ENCODE assay signal across 36 cellular contexts in the genomic region with DNA sequence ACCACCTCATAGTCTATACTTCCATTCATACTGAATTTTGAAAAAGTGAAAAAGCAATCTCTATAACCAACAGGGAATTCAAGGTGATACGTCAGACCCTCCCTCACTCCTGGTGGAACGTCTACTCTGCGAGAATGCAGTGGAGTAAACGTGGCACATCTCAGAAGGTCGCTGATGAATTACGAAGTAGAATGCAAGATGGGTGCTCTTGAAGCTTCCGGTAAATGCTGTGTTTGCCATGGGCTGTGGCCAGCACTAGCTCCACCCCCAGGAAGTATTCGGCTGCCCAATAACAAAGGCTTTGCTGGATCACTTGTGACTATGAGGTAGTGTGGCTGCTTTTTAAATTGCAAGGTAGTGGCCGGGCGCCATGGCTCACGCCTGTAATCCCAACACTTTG.
"Had no signal": no experiment of that assay in that cellular context is flagged by ENCODE, and none has a peak within 500 bp of the region (broad histone marks: within the 10 kb centered on the region; RNA-seq: fewer than 3 reads in every experiment).

No MANE protein-coding gene starts in this region.

- H3K27me3 Mint-ChIP-seq: activated CD4-positive, alpha-beta memory T cell treated with anti-CD3 and anti-CD28 coated beads, Interleukin-2, amount 10 ng/mL, durations not matched to agents 7 days and 5 days; activated CD4-positive, alpha-beta T cell treated with anti-CD3 and anti-CD28 coated beads for 36 hours; activated CD4-positive, alpha-beta T cell treated with anti-CD3 and anti-CD28 coated beads, Interleukin-2, amount 10 ng/mL, durations not matched to agents 7 days and 5 days; activated T-cell treated with anti-CD3 and anti-CD28 coated beads, Interleukin-2, amount 50 U/mL, for 24 hours had no signal

- H3K36me3 ChIP-seq: adrenal gland, breast epithelium had no signal

- FAIRE-seq: astrocyte, TTC549 had no signal

- H3K4me1 Mint-ChIP-seq: activated naive CD8-positive, alpha-beta T cell treated with anti-CD3 and anti-CD28 coated beads for 36 hours had no signal

- H3K4me3 ChIP-seq: adrenal gland, body of pancreas, breast epithelium had no signal

- H3K36me3 Mint-ChIP-seq: activated CD8-positive, alpha-beta memory T cell treated with anti-CD3 and anti-CD28 coated beads, Interleukin-2, amount 10 ng/mL, durations not matched to agents 7 days and 5 days; activated naive CD8-positive, alpha-beta T cell treated with anti-CD3 and anti-CD28 coated beads for 36 hours had no signal

- ATAC-seq: activated CD4-positive, alpha-beta T cell treated with anti-CD3 and anti-CD28 coated beads for 36 hours; activated CD4-positive, CD25-positive, alpha-beta regulatory T cell treated with anti-CD3 and anti-CD28 coated beads, Interleukin-2, amount 50 U/mL, for 24 hours; activated CD8-positive, alpha-beta memory T cell treated with anti-CD3 and anti-CD28 coated beads, Interleukin-2, amount 10 ng/mL, durations not matched to agents 7 days and 5 days; activated CD8-positive, alpha-beta T cell treated with anti-CD3 and anti-CD28 coated beads, Interleukin-2, amount 10 ng/mL, durations not matched to agents 7 days and 5 days; activated naive CD4-positive, alpha-beta T cell treated with anti-CD3 and anti-CD28 coated beads, Interleukin-2, amount 50 U/mL, for 72 hours; body of pancreas had no signal

- H3K27ac ChIP-seq: adrenal gland, body of pancreas, brain microvascular endothelial cell, breast epithelium, VCaP had no signal

- DNase-seq: activated CD4-positive, alpha-beta memory T cell treated with anti-CD3 and anti-CD28 coated beads, Interleukin-2, amount 10 ng/mL, durations not matched to agents 7 days and 5 days; activated CD4-positive, alpha-beta T cell treated with anti-CD3 and anti-CD28 coated beads for 1 hour; activated CD4-positive, alpha-beta T cell treated with anti-CD3 and anti-CD28 coated beads for 36 hours; activated CD4-positive, alpha-beta T cell treated with anti-CD3 and anti-CD28 coated beads for 48 hours; activated CD4-positive, alpha-beta T cell treated with anti-CD3 and anti-CD28 coated beads, Interleukin-2, amount 10 ng/mL, durations not matched to agents 7 days and 5 days; activated CD4-positive, alpha-beta T cell treated with anti-CD3 and anti-CD28 coated beads, Interleukin-2, amount 50 U/mL, for 48 hours; activated CD4-positive, CD25-positive, alpha-beta regulatory T cell; activated CD8-positive, alpha-beta memory T cell treated with anti-CD3 and anti-CD28 coated beads for 24 hours; activated CD8-positive, alpha-beta memory T cell treated with anti-CD3 and anti-CD28 coated beads, Interleukin-2, amount 10 ng/mL, durations not matched to agents 7 days and 5 days; activated CD8-positive, alpha-beta memory T cell treated with anti-CD3 and anti-CD28 coated beads, Interleukin-2, amount 50 U/mL, for 48 hours; activated CD8-positive, alpha-beta T cell treated with anti-CD3 and anti-CD28 coated beads, Interleukin-2, amount 10 ng/mL, durations not matched to agents 7 days and 5 days; activated effector memory CD4-positive, alpha-beta T cell treated with Interleukin-2 at 50 U/mL for 16 hours; activated gamma-delta T cell treated with Interleukin-2 at 50 U/mL for 16 hours; activated naive CD4-positive, alpha-beta T cell; activated naive CD4-positive, alpha-beta T cell treated with anti-CD3 and anti-CD28 coated beads for 36 hours; activated naive CD4-positive, alpha-beta T cell treated with anti-CD3 and anti-CD28 coated beads, Interleukin-2, amount 50 U/mL, for 16 hours; activated naive CD8-positive, alpha-beta T cell treated with anti-CD3 and anti-CD28 coated beads for 36 hours; activated T-cell treated with anti-CD3 and anti-CD28 coated beads, Interleukin-2, amount 50 U/mL, for 24 hours; activated T-cell treated with anti-CD3 and anti-CD28 coated beads, Interleukin-2, amount 50 U/mL, for 48 hours; adrenal gland; amniotic stem cell; brain microvascular endothelial cell; central memory CD4-positive, alpha-beta T cell; T-helper 1 cell; T-helper 2 cell; T-helper 9 cell had no signal

- H3K4me1 ChIP-seq: breast epithelium had no signal

- H3K4me3 Mint-ChIP-seq: activated CD4-positive, alpha-beta memory T cell treated with anti-CD3 and anti-CD28 coated beads, Interleukin-2, amount 10 ng/mL, durations not matched to agents 7 days and 5 days; activated CD4-positive, alpha-beta T cell treated with anti-CD3 and anti-CD28 coated beads for 36 hours; activated CD4-positive, alpha-beta T cell treated with anti-CD3 and anti-CD28 coated beads, Interleukin-2, amount 10 ng/mL, durations not matched to agents 7 days and 5 days; activated CD8-positive, alpha-beta memory T cell treated with anti-CD3 and anti-CD28 coated beads, Interleukin-2, amount 10 ng/mL, durations not matched to agents 7 days and 5 days; activated CD8-positive, alpha-beta T cell treated with anti-CD3 and anti-CD28 coated beads, Interleukin-2, amount 10 ng/mL, durations not matched to agents 7 days and 5 days; activated naive CD4-positive, alpha-beta T cell treated with anti-CD3 and anti-CD28 coated beads for 36 hours; activated naive CD8-positive, alpha-beta T cell treated with anti-CD3 and anti-CD28 coated beads for 36 hours; activated T-cell treated with anti-CD3 and anti-CD28 coated beads, Interleukin-2, amount 50 U/mL, for 24 hours; T-helper 1 cell treated with Interleukin-12 subunit alpha and Interleukin-12 subunit beta and Interleukin-4 antibody, amounts not matched to agents 30 μg/mL and 1 μg/mL, for 36 hours; T-helper 2 cell treated with Interferon-gamma antibody and Interleukin-4, amounts not matched to agents 5 μg/mL and 100 μg/mL, for 36 hours had no signal

- H3K27me3 ChIP-seq: adrenal gland, body of pancreas, brain microvascular endothelial cell, breast epithelium had no signal

- H3K9me3 ChIP-seq: adrenal gland, body of pancreas had no signal

- H3K27ac Mint-ChIP-seq: activated CD4-positive, alpha-beta memory T cell treated with anti-CD3 and anti-CD28 coated beads, Interleukin-2, amount 10 ng/mL, durations not matched to agents 7 days and 5 days; activated CD4-positive, alpha-beta T cell treated with anti-CD3 and anti-CD28 coated beads for 36 hours; activated CD4-positive, alpha-beta T cell treated with anti-CD3 and anti-CD28 coated beads, Interleukin-2, amount 10 ng/mL, durations not matched to agents 7 days and 5 days; activated CD8-positive, alpha-beta memory T cell treated with anti-CD3 and anti-CD28 coated beads, Interleukin-2, amount 10 ng/mL, durations not matched to agents 7 days and 5 days; activated CD8-positive, alpha-beta T cell treated with anti-CD3 and anti-CD28 coated beads, Interleukin-2, amount 10 ng/mL, durations not matched to agents 7 days and 5 days; activated naive CD4-positive, alpha-beta T cell treated with anti-CD3 and anti-CD28 coated beads for 36 hours; activated naive CD4-positive, alpha-beta T cell treated with anti-CD3 and anti-CD28 coated beads, Interleukin-2, amount 50 U/mL, for 72 hours; activated naive CD8-positive, alpha-beta T cell treated with anti-CD3 and anti-CD28 coated beads for 36 hours; activated T-cell treated with anti-CD3 and anti-CD28 coated beads, Interleukin-2, amount 50 U/mL, for 24 hours; activated T-helper 2 cell treated with anti-CD3 and anti-CD28 coated beads, Interferon-gamma antibody, Interleukin-2, Interleukin-4, amounts not matched to agents 10 μg/mL and 5 μg/mL and 100 μg/mL, durations not matched to agents 14 hours and 24 hours and 36 hours; T-helper 1 cell treated with Interleukin-12 subunit alpha and Interleukin-12 subunit beta and Interleukin-4 antibody, amounts not matched to agents 30 μg/mL and 1 μg/mL, for 36 hours; T-helper 2 cell treated with Interferon-gamma antibody and Interleukin-4, amounts not matched to agents 5 μg/mL and 100 μg/mL, for 36 hours had no signal
